Comparison of ENCODE assay signal across 27 cellular contexts in genomic region chr21:41898998-41899397, GRCh38. TPM values are rescaled to one million over a fixed set of nuclear protein-coding genes. Genes with fewer than 3 reads are reported as not detected.
A peak's percentile ranks its signal among the peaks of the same experiment; 100 is the strongest.
DNase-seq lines count a peak whose midpoint lies in the region; ATAC-seq and TF ChIP-seq lines count a peak whose summit lies in the region.
"Had no signal": no experiment of that assay in that cellular context is flagged by ENCODE, and none has a peak within 500 bp of the region (broad histone marks: within the 10 kb centered on the region; RNA-seq: fewer than 3 reads in every experiment).

No MANE protein-coding gene starts in this region.

- H3K4me1 Mint-ChIP-seq in activated CD8-positive, alpha-beta memory T cell treated with anti-CD3 and anti-CD28 coated beads, Interleukin-2, amount 10 ng/mL, durations not matched to agents 7 days and 5 days: peaks cover 54% of the 10 kb centered on the region
- H3K4me1 Mint-ChIP-seq in T-helper 17 cell: peaks cover 26% of the 10 kb centered on the region

- peaks cover 0 to 93% of the 10 kb centered on the region in 2 donors for H3K36me3 ChIP-seq in adrenal gland (replicated peaks in 1 of 2)
- H3K36me3 ChIP-seq in sigmoid colon: peaks cover 0 to 79% (median 38%) of the 10 kb centered on the region in 4 donors
- H3K36me3 ChIP-seq: ovary had no signal

- H3K27me3 ChIP-seq in adrenal gland (no peaks in the 10 kb centered on the region), sigmoid colon (no peaks in the 10 kb centered on the region)
- H3K27me3 ChIP-seq: ovary had no signal

- 86 to 90% (median 88%) methylated on average over 12 to 17 of the region's 17 CpGs for WGBS in adrenal gland, 4 donors
- WGBS in sigmoid colon, 2 donors: 93 to 96% methylated on average over 17 of the region's 17 CpGs

- H3K27me3 Mint-ChIP-seq in activated CD8-positive, alpha-beta memory T cell treated with anti-CD3 and anti-CD28 coated beads, Interleukin-2, amount 10 ng/mL, durations not matched to agents 7 days and 5 days: no peaks in the 10 kb centered on the region
- no peaks in the 10 kb centered on the region for H3K27me3 Mint-ChIP-seq in T-helper 17 cell
- H3K27me3 Mint-ChIP-seq: B cell, naive B cell, type B pancreatic cell had no signal

- H3K27ac ChIP-seq in adrenal gland: peak overlapping the region in 3 of 5 donors; percentile 88 to 93 (median 92)
- no peak overlapping the region for H3K27ac ChIP-seq in sigmoid colon
- H3K27ac ChIP-seq: ovary had no signal

- H3K9me3 Mint-ChIP-seq in activated CD8-positive, alpha-beta memory T cell treated with anti-CD3 and anti-CD28 coated beads, Interleukin-2, amount 10 ng/mL, durations not matched to agents 7 days and 5 days (ENCODE audit: low read depth): no peaks in the 10 kb centered on the region
- H3K9me3 Mint-ChIP-seq: mesothelial cell of epicardium, naive B cell, type B pancreatic cell had no signal

- no peak for DNase-seq in activated CD8-positive, alpha-beta memory T cell treated with anti-CD3 and anti-CD28 coated beads, Interleukin-2, amount 10 ng/mL, durations not matched to agents 7 days and 5 days
- DNase-seq in activated CD8-positive, alpha-beta memory T cell treated with anti-CD3 and anti-CD28 coated beads, Interleukin-2, amount 50 U/mL, for 4 hours: no peak
- DNase-seq in T-helper 17 cell: no peak
- DNase-seq in adrenal gland: no peak
- peak; percentile 58 for DNase-seq in sigmoid colon
- no peak for DNase-seq in SIG-M5 treated with dmso at 0.1 percent for 504 hours (lab: John Stamatoyannopoulos, UW; ENCODE audit: unreplicated experiment)
- no peak for DNase-seq in NCI-H146 treated with DMSO at 0.1 percent for 48 hours (lab: John Stamatoyannopoulos, UW; ENCODE audit: unreplicated experiment)
- DNase-seq in GM10266 (ENCODE audit: extremely low spot score): no peak
- DNase-seq: COR-L47; effector CD4-positive, alpha-beta T cell; GDM1; H7; IMR-90; kidney; naive B cell; NCI-H1092 treated with DMSO at 0.1 percent for 48 hours; NCI-H187 treated with DMSO at 0.1 percent for 48 hours; NCI-H2171 treated with DMSO at 0.1 percent for 48 hours; NCI-H524; ovary; retina; SHP77; substantia nigra had no signal

- H3K4me3 ChIP-seq in adrenal gland: no peak overlapping the region
- H3K4me3 ChIP-seq in sigmoid colon: no peak overlapping the region
- H3K4me3 ChIP-seq: ovary, smooth muscle cell had no signal

- H3K36me3 Mint-ChIP-seq in activated CD8-positive, alpha-beta memory T cell treated with anti-CD3 and anti-CD28 coated beads, Interleukin-2, amount 10 ng/mL, durations not matched to agents 7 days and 5 days: peaks cover 8% of the 10 kb centered on the region
- peaks cover 5% of the 10 kb centered on the region for H3K36me3 Mint-ChIP-seq in T-helper 17 cell (ENCODE audit: low read depth)

- H3K9me3 ChIP-seq in T-helper 17 cell (ENCODE audit: control insufficient read depth, low read length, poor library complexity, severe bottlenecking): no peaks in the 10 kb centered on the region
- no peaks in the 10 kb centered on the region for H3K9me3 ChIP-seq in adrenal gland (replicated peaks in 1 of 3)
- no peaks in the 10 kb centered on the region for H3K9me3 ChIP-seq in sigmoid colon
- H3K9me3 ChIP-seq: ovary had no signal

- H3K27ac Mint-ChIP-seq in activated CD8-positive, alpha-beta memory T cell treated with anti-CD3 and anti-CD28 coated beads, Interleukin-2, amount 10 ng/mL, durations not matched to agents 7 days and 5 days: peak overlapping the region; percentile 73
- peak overlapping the region; percentile 80 for H3K27ac Mint-ChIP-seq in T-helper 17 cell
- H3K27ac Mint-ChIP-seq: mesothelial cell of epicardium, type B pancreatic cell had no signal

- H3K4me3 Mint-ChIP-seq in activated CD8-positive, alpha-beta memory T cell treated with anti-CD3 and anti-CD28 coated beads, Interleukin-2, amount 10 ng/mL, durations not matched to agents 7 days and 5 days: peak overlapping the region; percentile 43
- peak overlapping the region; percentile 68 for H3K4me3 Mint-ChIP-seq in T-helper 17 cell
- H3K4me3 Mint-ChIP-seq: B cell, mesothelial cell of epicardium, naive B cell, type B pancreatic cell had no signal

- peak; percentile 3 for ATAC-seq in activated CD8-positive, alpha-beta memory T cell treated with anti-CD3 and anti-CD28 coated beads, Interleukin-2, amount 10 ng/mL, durations not matched to agents 7 days and 5 days
- no peak for ATAC-seq in T-helper 17 cell

- TF ChIP-seq POLR2A in adrenal gland (IDR thresholded peaks at IDR 0.05) (no peak), sigmoid colon (IDR thresholded peaks at IDR 0.05) (no peak)

- TF ChIP-seq EP300 in sigmoid colon (IDR thresholded peaks at IDR 0.05): no peak

- H3K4me1 ChIP-seq in adrenal gland (replicated peaks in 1 of 2): peaks cover 11 to 26% of the 10 kb centered on the region in 2 donors
- peaks cover 0 to 7% (median 3%) of the 10 kb centered on the region in 4 donors for H3K4me1 ChIP-seq in sigmoid colon

- intact Hi-C loops in adrenal gland (cut with DNase I): no loop called here
- intact Hi-C loops in sigmoid colon (cut with DNase I): no loop called here

- TF ChIP-seq CTCF in adrenal gland (IDR thresholded peaks at IDR 0.05) (no peak), sigmoid colon (IDR thresholded peaks at IDR 0.05) (no peak), GM10266 (IDR thresholded peaks at IDR 0.05; ENCODE audit: control insufficient read depth, insufficient read depth, low read depth, missing control alignments) (no peak)

- CTCF ChIA-PET in activated CD8-positive, alpha-beta memory T cell treated with anti-CD3 and anti-CD28 coated beads, Interleukin-2, amount 10 ng/mL, durations not matched to agents 7 days and 5 days (lab: Charles Lee): interaction anchor here (0.6 to 1.3 kb wide), 6 partner anchors 13 to 218 kb away, joined by 3 to 4 read pairs (median 3); no protein-coding TSS in a partner anchor

RNA-seq across cellular contexts. Expression of gene PRDM15, which starts 19.9 kb away (rescaled TPM):
- 10 to 100 TPM; 10.8 to 13.4 TPM for total RNA-seq in activated CD8-positive, alpha-beta memory T cell treated with anti-CD3 and anti-CD28 coated beads, Interleukin-2, amount 10 ng/mL, durations not matched to agents 7 days and 5 days
- 10 to 100 TPM; 11.0 to 13.4 TPM for total RNA-seq in T-helper 17 cell
- 1 to 10 TPM; 3.4 to 6.7 (median 4.0) TPM for total RNA-seq in adrenal gland
- 1 to 10 TPM; 2.9 to 6.4 (median 3.5) TPM for polyA plus RNA-seq in adrenal gland
- 1 to 10 TPM; 3.5 to 6.9 (median 5.2) TPM for total RNA-seq in sigmoid colon
- 1 to 10 TPM; 1.2 to 5.7 (median 3.0) TPM for polyA plus RNA-seq in sigmoid colon

RNA-seq across cellular contexts. Expression of gene C2CD2, which starts 54.8 kb away (rescaled TPM):
- total RNA-seq in activated CD8-positive, alpha-beta memory T cell treated with anti-CD3 and anti-CD28 coated beads, Interleukin-2, amount 10 ng/mL, durations not matched to agents 7 days and 5 days: 10 to 100 TPM in 1 of 2 experiments, 1 to 10 TPM in 1; 6.4 to 10.7 TPM
- total RNA-seq in T-helper 17 cell: 1 to 10 TPM; 3.7 to 6.0 TPM
- 100 to 1,000 TPM; 233 to 439 (median 302) TPM for total RNA-seq in adrenal gland
- 100 to 1,000 TPM; 175 to 284 (median 180) TPM for polyA plus RNA-seq in adrenal gland
- total RNA-seq in sigmoid colon: 10 to 100 TPM; 19.0 to 45.1 (median 22.2) TPM
- polyA plus RNA-seq in sigmoid colon: 1 to 10 TPM; 1.8 to 8.3 (median 3.7) TPM

Comparison
In these comparisons a context has a peak if more than half of its experiments do, and no peak if none do; other contexts are left out.
1. H3K27ac ChIP-seq: peak in adrenal gland (3 of 5); none in sigmoid colon (0 of 4).
2. RNA of gene C2CD2, which starts 54.8 kb away (total RNA-seq): 233 to 439 TPM in adrenal gland; 19.0 to 45.1 TPM in sigmoid colon, 6.4 to 10.7 TPM in activated CD8-positive, alpha-beta memory T cell treated with anti-CD3 and anti-CD28 coated beads, Interleukin-2, amount 10 ng/mL, durations not matched to agents 7 days and 5 days and 3.7 to 6.0 TPM in T-helper 17 cell; every median in the first group is over 4 times any median in the second.